In the genomic region with DNA sequence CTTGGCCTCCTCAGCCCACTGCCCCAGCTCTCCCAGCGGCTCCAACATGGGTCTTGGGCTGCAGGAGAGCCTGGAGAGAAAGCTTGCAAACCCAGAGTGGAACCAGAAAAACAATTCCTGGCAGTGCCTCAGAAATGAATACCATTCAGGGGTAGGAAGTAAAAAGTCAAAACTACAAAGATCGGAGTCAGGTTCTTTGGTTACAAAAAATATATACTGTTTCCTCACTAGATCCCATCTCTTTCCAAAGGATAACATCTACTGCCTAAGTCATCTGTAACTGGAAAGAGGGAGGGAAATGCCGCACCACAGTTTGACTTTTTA, we compare ENCODE assay signal across 12 cellular contexts. TPM values are rescaled to one million over a fixed set of nuclear protein-coding genes. Genes with fewer than 3 reads are reported as not detected.
DNase-seq lines count a peak whose midpoint lies in the region; ATAC-seq and TF ChIP-seq lines count a peak whose summit lies in the region.
"Had no signal": no experiment of that assay in that cellular context is flagged by ENCODE, and none has a peak within 500 bp of the region (broad histone marks: within the 10 kb centered on the region; RNA-seq: fewer than 3 reads in every experiment).

No MANE protein-coding gene starts in this region.

- no peak overlapping the region for H3K4me3 Mint-ChIP-seq in osteocyte (ENCODE audit: unreplicated experiment)
- H3K4me3 Mint-ChIP-seq in activated naive CD4-positive, alpha-beta T cell treated with anti-CD3 and anti-CD28 coated beads, Interleukin-2, amount 10 ng/mL, durations not matched to agents 7 days and 5 days, result no peak overlapping the region

- H3K9me3 ChIP-seq in cardiac muscle cell (ENCODE audit: low read depth) (no peaks in the 10 kb centered on the region), upper lobe of left lung (no peaks in the 10 kb centered on the region)

- H3K36me3 Mint-ChIP-seq in osteocyte (ENCODE audit: unreplicated experiment), result peaks cover 18% of the 10 kb centered on the region
- H3K36me3 Mint-ChIP-seq in activated naive CD4-positive, alpha-beta T cell treated with anti-CD3 and anti-CD28 coated beads, Interleukin-2, amount 10 ng/mL, durations not matched to agents 7 days and 5 days, result peaks cover 16% of the 10 kb centered on the region

- TF ChIP-seq EP300 in upper lobe of left lung (IDR thresholded peaks at IDR 0.05), result no peak

- 72 to 89% methylated on average over 3 of the region's 3 CpGs for WGBS in upper lobe of left lung, 2 donors

- peaks cover 17% of the 10 kb centered on the region for H3K4me1 Mint-ChIP-seq in osteocyte (ENCODE audit: unreplicated experiment)
- H3K4me1 Mint-ChIP-seq in activated naive CD4-positive, alpha-beta T cell treated with anti-CD3 and anti-CD28 coated beads, Interleukin-2, amount 10 ng/mL, durations not matched to agents 7 days and 5 days, result peaks cover under 1% of the 10 kb centered on the region

- H3K27me3 ChIP-seq in cardiac muscle cell (no peaks in the 10 kb centered on the region), upper lobe of left lung (no peaks in the 10 kb centered on the region)

- H3K4me1 ChIP-seq in cardiac muscle cell (ENCODE audit: low read depth), result peaks cover 37% of the 10 kb centered on the region
- H3K4me1 ChIP-seq in upper lobe of left lung, result peaks cover 28 to 59% (median 50%) of the 10 kb centered on the region in 4 donors

- no peaks in the 10 kb centered on the region for H3K27me3 Mint-ChIP-seq in osteocyte (ENCODE audit: unreplicated experiment)
- H3K27me3 Mint-ChIP-seq in activated naive CD4-positive, alpha-beta T cell treated with anti-CD3 and anti-CD28 coated beads, Interleukin-2, amount 10 ng/mL, durations not matched to agents 7 days and 5 days, result no peaks in the 10 kb centered on the region

- H3K36me3 ChIP-seq in cardiac muscle cell (no peaks in the 10 kb centered on the region), upper lobe of left lung (no peaks in the 10 kb centered on the region)

- H3K27ac Mint-ChIP-seq in osteocyte (ENCODE audit: unreplicated experiment), result peak overlapping the region; percentile 74
- H3K27ac Mint-ChIP-seq in activated naive CD4-positive, alpha-beta T cell treated with anti-CD3 and anti-CD28 coated beads, Interleukin-2, amount 10 ng/mL, durations not matched to agents 7 days and 5 days, result no peak overlapping the region

- H3K9me3 Mint-ChIP-seq in osteocyte (ENCODE audit: unreplicated experiment), result peaks cover 4% of the 10 kb centered on the region
- H3K9me3 Mint-ChIP-seq in activated naive CD4-positive, alpha-beta T cell treated with anti-CD3 and anti-CD28 coated beads, Interleukin-2, amount 10 ng/mL, durations not matched to agents 7 days and 5 days, result peaks cover 13% of the 10 kb centered on the region

- H3K4me3 ChIP-seq in cardiac muscle cell, result no peak overlapping the region
- H3K4me3 ChIP-seq in upper lobe of left lung, result no peak overlapping the region

- intact Hi-C loops in left ventricle myocardium superior (cut with micrococcal nuclease), result no loop called here

- DNase-seq in cardiac muscle cell (ENCODE audit: low read depth in 1 of 2, low spot score in 1 of 2) (no peak), left ventricle myocardium superior (no peak), fibroblast of gingiva (ENCODE audit: low read depth) (peak; percentile 52), osteocyte (ENCODE audit: extremely low spot score, unreplicated experiment) (no peak), upper lobe of left lung (peak in 1 of 2 donors; percentile 22), DMS 273 (lab: John Stamatoyannopoulos, UW; ENCODE audit: unreplicated experiment) (no peak)
- DNase-seq in activated naive CD4-positive, alpha-beta T cell treated with anti-CD3 and anti-CD28 coated beads, Interleukin-2, amount 10 ng/mL, durations not matched to agents 7 days and 5 days, result no peak
- DNase-seq: amniotic stem cell, kidney, NCI-H1930, posterior cingulate gyrus had no signal

- TF ChIP-seq CTCF in cardiac muscle cell (IDR thresholded peaks at IDR 0.05; ENCODE audit: low read depth, low read length) (no peak), osteocyte (IDR thresholded peaks at IDR 0.05) (no peak), upper lobe of left lung (IDR thresholded peaks at IDR 0.05) (no peak)

- H3K27ac ChIP-seq in cardiac muscle cell (peak overlapping the region; percentile 62), upper lobe of left lung (peak overlapping the region; percentile 3 to 63 (median 52))

- no peak for TF ChIP-seq POLR2A in upper lobe of left lung (IDR thresholded peaks at IDR 0.05)

- ATAC-seq in left ventricle myocardium superior (no peak), upper lobe of left lung (ENCODE audit: low FRiP score in 2 of 2) (no peak), GM21423 (IDR thresholded peaks at IDR 0.05; ENCODE audit: unreplicated experiment) (no peak)

- CTCF ChIA-PET in activated naive CD4-positive, alpha-beta T cell treated with anti-CD3 and anti-CD28 coated beads, Interleukin-2, amount 10 ng/mL, durations not matched to agents 7 days and 5 days (lab: Charles Lee), result interaction anchor here (0.9 to 1.1 kb wide), 2 partner anchors 8 to 15 kb away, joined by 4 to 5 read pairs; a partner anchor contains a TSS

RNA-seq across cellular contexts. Expression of a gene that starts 14.9 kb away (rescaled TPM):
- total RNA-seq in cardiac muscle cell, result 15.8 and 24.3 TPM in 2 replicates
- polyA plus RNA-seq in cardiac muscle cell, result 22.1 and 25.5 TPM in 2 replicates
- total RNA-seq in left ventricle myocardium superior, result 22.3 TPM
- 143 and 144 TPM in 2 replicates for total RNA-seq in osteocyte
- 10 to 100 TPM; 26.9 to 73.5 (median 34.2) TPM for total RNA-seq in upper lobe of left lung
